8 cellular contexts compared by ENCODE assay signal in genomic region chr22:50756949-50757491, GRCh38. TPM values are rescaled to one million over a fixed set of nuclear protein-coding genes. Genes with fewer than 3 reads are reported as not detected.
DNase-seq lines count a peak whose midpoint lies in the region; ATAC-seq and TF ChIP-seq lines count a peak whose summit lies in the region.
"Not testable (repeated sequence)": the region's sequence is repeated elsewhere in the genome, so short reads cannot be mapped to it uniquely, and the experiment has no call there.

No MANE protein-coding gene starts in this region.

- dilution Hi-C loops in IMR-90 (cut with HindIII; ENCODE audit: low sequenced_read_pairs, unreplicated experiment), result not testable (repeated sequence)

- H3K14ac ChIP-seq in IMR-90 (replicated peaks; ENCODE audit: low read depth, low read length), result peak overlapping the region; percentile 85; the same call in 1 of the 2 replicates

- H3F3A ChIP-seq in PC-9 (ENCODE audit: insufficient read depth, low read depth), result peaks cover 15% of the 10 kb centered on the region

- H3K27me3 ChIP-seq in IMR-90 (ENCODE audit: control insufficient read depth, insufficient read depth, low read length); brain microvascular endothelial cell (replicated peaks); left ventricle myocardium inferior (ENCODE audit: low read depth): not testable (repeated sequence)
- peaks cover 15% of the 10 kb centered on the region for H3K27me3 ChIP-seq in PC-9 (ENCODE audit: insufficient read depth, low read depth)

- H3K9me3 ChIP-seq in IMR-90 (ENCODE audit: control insufficient read depth, insufficient read depth, low read length); PC-9 (ENCODE audit: insufficient read depth, low read depth); left ventricle myocardium inferior (replicated peaks): not testable (repeated sequence)

- H3K9ac ChIP-seq in IMR-90 (ENCODE audit: low read depth, low read length), result peak overlapping the region; percentile 74

- H2AK5ac ChIP-seq in IMR-90 (ENCODE audit: low read depth, low read length), result not testable (repeated sequence)

- not testable (repeated sequence) for H3K36me3 ChIP-seq in IMR-90 (ENCODE audit: control insufficient read depth, insufficient read depth, low read length); PC-9 (ENCODE audit: low read depth); brain microvascular endothelial cell (replicated peaks); left ventricle myocardium inferior

- H3K4me3 Mint-ChIP-seq in CD14-positive monocyte, result peak overlapping the region; percentile 87 to 97
- H3K4me3 Mint-ChIP-seq in activated CD4-positive, alpha-beta memory T cell treated with anti-CD3 and anti-CD28 coated beads, Interleukin-2, amount 10 ng/mL, durations not matched to agents 7 days and 5 days, result peak overlapping the region; percentile 85
- H3K4me3 Mint-ChIP-seq in neural crest cell, result peak overlapping the region; percentile 96

- H3K4me2 ChIP-seq in IMR-90 (ENCODE audit: low read depth, low read length) (peak overlapping the region; percentile 83), PC-9 (peak overlapping the region; percentile 74)

- H3K4me3 ChIP-seq in IMR-90 (ENCODE audit: insufficient read depth, low read depth, low read length), result peak overlapping the region; percentile 80
- peak overlapping the region; percentile 65 for H3K4me3 ChIP-seq in PC-9
- peak overlapping the region; percentile 58 for H3K4me3 ChIP-seq in brain microvascular endothelial cell (ENCODE audit: low read depth, low read length)
- peak overlapping the region; percentile 72 for H3K4me3 ChIP-seq in left ventricle myocardium inferior

- BruUV-seq in IMR-90 (replicated peaks; lab: Mats Ljungman, UMichigan); PC-9 (replicated peaks; lab: Mats Ljungman, UMichigan): not testable (repeated sequence)

- H3K36me3 Mint-ChIP-seq in CD14-positive monocyte; activated CD4-positive, alpha-beta memory T cell treated with anti-CD3 and anti-CD28 coated beads, Interleukin-2, amount 10 ng/mL, durations not matched to agents 7 days and 5 days (ENCODE audit: low read depth); neural crest cell (ENCODE audit: low read depth): not testable (repeated sequence)

- ATAC-seq in IMR-90 (ENCODE audit: low read depth), result peak; percentile 64

- POLR2A ChIA-PET in IMR-90 (lab: Charles Lee; ENCODE audit: unreplicated experiment), result interaction anchor here (0.6 kb wide), 1 partner anchor 647 kb away, joined by 4 read pairs; no protein-coding TSS in a partner anchor
- POLR2A ChIA-PET in PC-9 (lab: Charles Lee; ENCODE audit: unreplicated experiment); activated CD4-positive, alpha-beta memory T cell treated with anti-CD3 and anti-CD28 coated beads, Interleukin-2, amount 10 ng/mL, durations not matched to agents 7 days and 5 days (lab: Charles Lee): not testable (repeated sequence)

- H3K27me3 Mint-ChIP-seq in CD14-positive monocyte (ENCODE audit: low read depth in 3 of 3), result peaks cover 8 to 14% (median 11%) of the 10 kb centered on the region in 3 donors
- peaks cover 25% of the 10 kb centered on the region for H3K27me3 Mint-ChIP-seq in activated CD4-positive, alpha-beta memory T cell treated with anti-CD3 and anti-CD28 coated beads, Interleukin-2, amount 10 ng/mL, durations not matched to agents 7 days and 5 days
- not testable (repeated sequence) for H3K27me3 Mint-ChIP-seq in neural crest cell (ENCODE audit: low read depth)

- H3K4me1 ChIP-seq in IMR-90 (ENCODE audit: control insufficient read depth, insufficient read depth, low read length), result not testable (repeated sequence)
- peaks cover 19% of the 10 kb centered on the region for H3K4me1 ChIP-seq in PC-9 (replicated peaks; ENCODE audit: insufficient read depth)
- H3K4me1 ChIP-seq in left ventricle myocardium inferior, result peaks cover 13% of the 10 kb centered on the region

- not testable (repeated sequence) for H4K5ac ChIP-seq in IMR-90 (ENCODE audit: low read depth, low read length)

- CTCF ChIA-PET in IMR-90 (lab: Yijun Ruan, JAX), result interaction anchor here (0.9 kb wide), 1 partner anchor 23 kb away, joined by 3 read pairs; no protein-coding TSS in a partner anchor
- CTCF ChIA-PET in PC-9 (lab: Charles Lee), result not testable (repeated sequence)
- CTCF ChIA-PET in activated CD4-positive, alpha-beta memory T cell treated with anti-CD3 and anti-CD28 coated beads, Interleukin-2, amount 10 ng/mL, durations not matched to agents 7 days and 5 days (lab: Charles Lee), result interaction anchor here (0.6 to 2.3 kb wide), 3 partner anchors 25 to 89 kb away, joined by 3 to 5 read pairs (median 3); partner anchors contain the start of gene RABL2B

- TF ChIP-seq CTCF in CD14-positive monocyte (IDR thresholded peaks at IDR 0.05) (peak; percentile 45), IMR-90 (conservative IDR thresholded peaks at IDR 0.05; ENCODE audit: low read depth, low read length) (peak; percentile 21; the same call in 1 of the 2 replicates), PC-9 (conservative IDR thresholded peaks at IDR 0.05) (peak; percentile 57; the same call in 1 of the 2 replicates), brain microvascular endothelial cell (IDR thresholded peaks at IDR 0.05; ENCODE audit: low read depth, low read length, missing control alignments) (peak; percentile 55), left ventricle myocardium inferior (IDR thresholded peaks at IDR 0.05; ENCODE audit: borderline replicate concordance) (peak; percentile 57), neural crest cell (conservative IDR thresholded peaks at IDR 0.05) (peak; percentile 49)

- H3K9me2 ChIP-seq in PC-9 (ENCODE audit: insufficient read depth), result not testable (repeated sequence)

- H3K27ac Mint-ChIP-seq in CD14-positive monocyte (peak overlapping the region in 6 of 7 donors; percentile 19 to 81 (median 69)), neural crest cell (ENCODE audit: unreplicated experiment) (peak overlapping the region; percentile 98)
- H3K27ac Mint-ChIP-seq in activated CD4-positive, alpha-beta memory T cell treated with anti-CD3 and anti-CD28 coated beads, Interleukin-2, amount 10 ng/mL, durations not matched to agents 7 days and 5 days, result peak overlapping the region; percentile 80

- peak overlapping the region; percentile 83 for H3K4ac ChIP-seq in IMR-90 (ENCODE audit: low read depth, low read length)

- in situ Hi-C loops in IMR-90 (cut with MboI; ENCODE audit: low sequenced_read_pairs); brain microvascular endothelial cell (cut with HindIII; ENCODE audit: low pct_ligation_motif_present, low sequenced_read_pairs): not testable (repeated sequence)

- WGBS in IMR-90 (ENCODE audit: extremely low coverage in 2 of 2, insufficient read length in 1 of 2), 2 experiments, result 14% methylated on average over 8 of the region's 24 CpGs; no CpG with 5 or more reads in 1 of the 2 experiments

- H2BK15ac ChIP-seq in IMR-90 (ENCODE audit: low read depth, low read length), result 0 out of 3 replicates have a peak overlapping the region, but pooled peaks have one; percentile 50

- H3K79me2 ChIP-seq in PC-9 (ENCODE audit: low read depth), result not testable (repeated sequence)

- not testable (repeated sequence) for H3K79me1 ChIP-seq in IMR-90 (ENCODE audit: low read depth in 1 of 2, low read length in 2 of 2)

- peak overlapping the region; percentile 86 for H4K91ac ChIP-seq in IMR-90 (ENCODE audit: insufficient read depth, low read depth, low read length)

- peak overlapping the region; percentile 64 for H3K56ac ChIP-seq in IMR-90 (ENCODE audit: extremely low read depth, insufficient read depth, low read length)

- TF ChIP-seq RAD21 in IMR-90 (IDR thresholded peaks at IDR 0.05; ENCODE audit: low read length), result not testable (repeated sequence)

- not testable (repeated sequence) for H2AFZ ChIP-seq in IMR-90 (replicated peaks; ENCODE audit: low read length, poor library complexity)
- H2AFZ ChIP-seq in PC-9, result peak overlapping the region; percentile 84

- peaks cover 15% of the 10 kb centered on the region for H3K4me1 Mint-ChIP-seq in CD14-positive monocyte
- H3K4me1 Mint-ChIP-seq in activated CD4-positive, alpha-beta memory T cell treated with anti-CD3 and anti-CD28 coated beads, Interleukin-2, amount 10 ng/mL, durations not matched to agents 7 days and 5 days, result peaks cover 24% of the 10 kb centered on the region
- H3K4me1 Mint-ChIP-seq in neural crest cell, result not testable (repeated sequence)

- H3K9me1 ChIP-seq in IMR-90 (ENCODE audit: insufficient read depth, low read length), result not testable (repeated sequence)

- intact Hi-C loops in CD14-positive monocyte (cut with micrococcal nuclease); IMR-90 (cut with micrococcal nuclease); PC-9 (cut with micrococcal nuclease; ENCODE audit: unreplicated experiment); left ventricle myocardium inferior (cut with micrococcal nuclease): not testable (repeated sequence)

- not testable (repeated sequence) for H2BK20ac ChIP-seq in IMR-90 (ENCODE audit: low read depth, low read length)

- DNase-seq in CD14-positive monocyte (ENCODE audit: low spot score), result not testable (repeated sequence)
- peak; percentile 17 for DNase-seq in IMR-90
- peak in 1 of 2 experiments; percentile 61 for DNase-seq in PC-9
- DNase-seq in activated CD4-positive, alpha-beta memory T cell treated with anti-CD3 and anti-CD28 coated beads, Interleukin-2, amount 10 ng/mL, durations not matched to agents 7 days and 5 days, result peak; percentile 66
- DNase-seq in brain microvascular endothelial cell, result peak; percentile 14
- peak; percentile 42 for DNase-seq in left ventricle myocardium inferior
- DNase-seq in neural crest cell (ENCODE audit: low read depth, low spot score), result peak; percentile 51
- peak; percentile 37 to 39 for DNase-seq in stimulated activated CD8-positive, alpha-beta memory T cell treated with anti-CD3 and anti-CD28 coated beads, Interleukin-15, amount 100 ng/mL, for 4 hours (ENCODE audit: low read depth in 2 of 2)

- peak overlapping the region; percentile 72 for H2BK5ac ChIP-seq in IMR-90 (ENCODE audit: low read depth, low read length, poor library complexity, severe bottlenecking)

- not testable (repeated sequence) for TF ChIP-seq POLR2A in IMR-90 (IDR thresholded peaks at IDR 0.05; ENCODE audit: low read depth, low read length)

- H3K27ac ChIP-seq in IMR-90 (ENCODE audit: insufficient read depth, low read length), result peak overlapping the region; percentile 77
- not testable (repeated sequence) for H3K27ac ChIP-seq in PC-9, brain microvascular endothelial cell
- peak overlapping the region; percentile 74 for H3K27ac ChIP-seq in left ventricle myocardium inferior (replicated peaks)

- H3K23ac ChIP-seq in IMR-90 (ENCODE audit: low read depth, low read length), result peak overlapping the region; percentile 65

- H3K9me3 Mint-ChIP-seq in CD14-positive monocyte; activated CD4-positive, alpha-beta memory T cell treated with anti-CD3 and anti-CD28 coated beads, Interleukin-2, amount 10 ng/mL, durations not matched to agents 7 days and 5 days; neural crest cell: not testable (repeated sequence)

- H2AK9ac ChIP-seq in IMR-90 (replicated peaks; ENCODE audit: low read depth, low read length, poor library complexity), result not testable (repeated sequence)

- peak overlapping the region; percentile 92 for H2BK120ac ChIP-seq in IMR-90 (ENCODE audit: low read depth, low read length)

- H4K20me1 ChIP-seq in IMR-90 (ENCODE audit: insufficient read depth, low read length); PC-9 (ENCODE audit: insufficient read depth): not testable (repeated sequence)

- H3K18ac ChIP-seq in IMR-90 (ENCODE audit: low read depth, low read length), result peak overlapping the region; percentile 61

- peak overlapping the region; percentile 22 to 89; a peak in 2 of 4 replicates for H4K8ac ChIP-seq in IMR-90 (ENCODE audit: low read depth in 2 of 2, low read length in 2 of 2)

RNA-seq across cellular contexts. Expression of gene ACR, which starts 19.0 kb away (rescaled TPM):
- polyA plus RNA-seq in CD14-positive monocyte, result not detected
- total RNA-seq in IMR-90 (2012; rRNA removed), result not detected in 2 replicates
- polyA plus RNA-seq in IMR-90 (2012; rRNA removed), result not detected in 2 replicates
- not detected in 2 replicates for polyA plus RNA-seq in IMR-90 (2012; cell fraction: cytosol; rRNA removed)
- 0.18 TPM in 1 of 2 replicates, not detected in the other for polyA plus RNA-seq in IMR-90 (2012; cell fraction: nucleus; rRNA removed; ENCODE audit: low replicate concordance)
- total RNA-seq in PC-9 (2021), result 0.28 TPM in 1 of 2 replicates, not detected in the other
- not detected for total RNA-seq in activated CD4-positive, alpha-beta memory T cell treated with anti-CD3 and anti-CD28 coated beads, Interleukin-2, amount 10 ng/mL, durations not matched to agents 7 days and 5 days
- 0.30 TPM for total RNA-seq in left ventricle myocardium inferior
- 0.34 TPM in 1 of 2 replicates, not detected in the other for total RNA-seq in neural crest cell

RNA-seq across cellular contexts. Expression of gene RABL2B, which starts 26.4 kb away (rescaled TPM):
- polyA plus RNA-seq in CD14-positive monocyte (10 to 100 TPM in 1 of 2 donors, 1 to 10 TPM in 1; 8.8 to 11.7 TPM), IMR-90 (2012; rRNA removed) (23.1 and 23.3 TPM in 2 replicates)
- total RNA-seq in IMR-90 (2012; rRNA removed) (8.4 and 8.6 TPM in 2 replicates), PC-9 (2021) (44.0 and 48.4 TPM in 2 replicates), left ventricle myocardium inferior (8.7 TPM), neural crest cell (45.3 and 52.9 TPM in 2 replicates)
- polyA plus RNA-seq in IMR-90 (2012; cell fraction: cytosol; rRNA removed), result 17.6 and 22.7 TPM in 2 replicates
- polyA plus RNA-seq in IMR-90 (2012; cell fraction: nucleus; rRNA removed; ENCODE audit: low replicate concordance), result 69.7 and 112 TPM in 2 replicates
- 10 to 100 TPM; 16.6 to 20.2 TPM for total RNA-seq in activated CD4-positive, alpha-beta memory T cell treated with anti-CD3 and anti-CD28 coated beads, Interleukin-2, amount 10 ng/mL, durations not matched to agents 7 days and 5 days
